Comparison of ENCODE assay signal across 9 cellular contexts in genomic region chr11:61694971-61695706, GRCh38. TPM values are rescaled to one million over a fixed set of nuclear protein-coding genes. Genes with fewer than 3 reads are reported as not detected.
DNase-seq lines count a peak whose midpoint lies in the region; FAIRE-seq and TF ChIP-seq lines count a peak whose summit lies in the region.
"Had no signal": no experiment of that assay in that cellular context is flagged by ENCODE, and none has a peak within 500 bp of the region (broad histone marks: within the 10 kb centered on the region; RNA-seq: fewer than 3 reads in every experiment).

No MANE protein-coding gene starts in this region.

- no peak overlapping the region for H3K4me3 Mint-ChIP-seq in astrocyte (ENCODE audit: unreplicated experiment)

- H3K4me1 ChIP-seq in astrocyte (ENCODE audit: insufficient read depth, low read length) (peaks cover 42% of the 10 kb centered on the region), testis (peaks cover 78% of the 10 kb centered on the region)

- no peaks in the 10 kb centered on the region for H3K27me3 ChIP-seq in astrocyte (ENCODE audit: insufficient read depth, low read length)
- no peaks in the 10 kb centered on the region for H3K27me3 ChIP-seq in kidney epithelial cell (ENCODE audit: control insufficient read depth, insufficient read depth, low read length)
- H3K27me3 ChIP-seq in testis = no peaks in the 10 kb centered on the region

- WGBS in testis, 2 donors = 34 to 70% methylated on average over 7 to 13 of the region's 13 CpGs

- H3K9me3 ChIP-seq in astrocyte (ENCODE audit: insufficient read depth, low read depth, low read length) = no peaks in the 10 kb centered on the region
- H3K9me3 ChIP-seq in testis = no peaks in the 10 kb centered on the region

- H3K27ac Mint-ChIP-seq in astrocyte (ENCODE audit: unreplicated experiment) = no peak overlapping the region

- TF ChIP-seq POLR2A in testis (IDR thresholded peaks at IDR 0.05) = no peak
- no peak for TF ChIP-seq POLR2A in GM12892 (IDR thresholded peaks at IDR 0.05; ENCODE audit: low read depth, low read length)

- peak overlapping the region; percentile 75 for H3K9ac ChIP-seq in astrocyte (ENCODE audit: low read length)

- H4K20me1 ChIP-seq in astrocyte (ENCODE audit: insufficient read depth, low read length) = peaks cover 33% of the 10 kb centered on the region

- TF ChIP-seq CTCF in astrocyte (IDR thresholded peaks at IDR 0.05; ENCODE audit: insufficient read depth, low read depth, low read length) (no peak), kidney epithelial cell (IDR thresholded peaks at IDR 0.05; ENCODE audit: insufficient read depth, low read length, poor library complexity, severe bottlenecking) (peak; percentile 42), testis (IDR thresholded peaks at IDR 0.05) (no peak)

- no peaks in the 10 kb centered on the region for H3K79me2 ChIP-seq in astrocyte (ENCODE audit: insufficient read depth, low read length)

- H3K4me3 ChIP-seq in astrocyte (ENCODE audit: insufficient read depth, low read depth, low read length) (no peak overlapping the region), kidney epithelial cell (ENCODE audit: low read depth, low read length) (no peak overlapping the region), testis (no peak overlapping the region)
- H3K4me3 ChIP-seq: K562 had no signal

- H3K36me3 Mint-ChIP-seq in astrocyte (ENCODE audit: low read depth, unreplicated experiment) = peaks cover 2% of the 10 kb centered on the region

- peak overlapping the region; percentile 54 for H3K27ac ChIP-seq in astrocyte (ENCODE audit: low read depth, low read length)
- H3K27ac ChIP-seq in testis = peak overlapping the region; percentile 83 to 92

- no peaks in the 10 kb centered on the region for H3K36me3 ChIP-seq in astrocyte (ENCODE audit: insufficient read depth, low read length)
- H3K36me3 ChIP-seq in kidney epithelial cell (ENCODE audit: control insufficient read depth, insufficient read depth, low read length) = no peaks in the 10 kb centered on the region
- no peaks in the 10 kb centered on the region for H3K36me3 ChIP-seq in testis (ENCODE audit: low read depth, missing control alignments)

- peaks cover 15% of the 10 kb centered on the region for H3K27me3 Mint-ChIP-seq in astrocyte (ENCODE audit: low read depth, unreplicated experiment)

- intact Hi-C loops in testis (cut with DNase I; ENCODE audit: low total_unique reads) = no loop called here

- FAIRE-seq in astrocyte (lab: Jason Lieb, UNC) (no peak), GM12892 (lab: Jason Lieb, UNC) (no peak)
- FAIRE-seq: K562 had no signal

- H3K9me3 Mint-ChIP-seq in astrocyte (ENCODE audit: unreplicated experiment) = no peaks in the 10 kb centered on the region

- DNase-seq in NCI-H510A treated with DMSO at 0.1 percent for 48 hours (lab: John Stamatoyannopoulos, UW) (peak; percentile 76), NCI-H510A (lab: John Stamatoyannopoulos, UW) (no peak), astrocyte (ENCODE audit: low read depth) (no peak), kidney epithelial cell (ENCODE audit: low read depth) (no peak), testis (peak; percentile 75), RPMI8226 (no peak), NOMO-1 treated with DMSO at 0.1 percent for 48 hours (lab: John Stamatoyannopoulos, UW; ENCODE audit: unreplicated experiment) (no peak), GM12892 (ENCODE audit: insufficient read length) (no peak)

- peaks cover 7% of the 10 kb centered on the region for H3K4me1 Mint-ChIP-seq in astrocyte (ENCODE audit: low read depth, unreplicated experiment)

- peak overlapping the region; percentile 59 for H2AFZ ChIP-seq in astrocyte (ENCODE audit: low read depth, low read length)

- H3K4me2 ChIP-seq in astrocyte (ENCODE audit: low read length) = peak overlapping the region; percentile 75

RNA-seq across cellular contexts. Expression of gene DAGLA, which starts 14.9 kb away (rescaled TPM):
- total RNA-seq in astrocyte (5.5 and 5.6 TPM in 2 replicates), kidney epithelial cell (4.6 and 4.7 TPM in 2 replicates), testis (1 to 10 TPM; 7.1 to 8.3 TPM)
- polyA plus RNA-seq in testis (ENCODE audit: insufficient read depth, low read depth, low replicate concordance) = 5.1 TPM
- not detected for polyA plus RNA-seq in GM12892 (2012; ENCODE audit: missing spikeins)

RNA-seq across cellular contexts. Expression of gene MYRF, which starts 57.3 kb away (rescaled TPM):
- 39.5 and 53.9 TPM in 2 replicates for total RNA-seq in astrocyte
- 13.7 and 16.6 TPM in 2 replicates for total RNA-seq in kidney epithelial cell
- 10 to 100 TPM in 1 of 2 donors, 1 to 10 TPM in 1; 9.2 to 10.7 TPM for total RNA-seq in testis
- polyA plus RNA-seq in testis (ENCODE audit: insufficient read depth, low read depth, low replicate concordance) = 15.2 TPM
- polyA plus RNA-seq in GM12892 (2012; ENCODE audit: missing spikeins) = 2.2 TPM

Comparison
In these comparisons a context has a peak if more than half of its experiments do, and no peak if none do; other contexts are left out.
1. DNase-seq: peak in NCI-H510A treated with DMSO at 0.1 percent for 48 hours (single experiment) and testis (single experiment); none in NCI-H510A (single experiment), astrocyte (single experiment), kidney epithelial cell (single experiment), RPMI8226 (single experiment), NOMO-1 treated with DMSO at 0.1 percent for 48 hours (single experiment) and GM12892 (single experiment).